2 cellular contexts compared by ENCODE assay signal in the genomic region with DNA sequence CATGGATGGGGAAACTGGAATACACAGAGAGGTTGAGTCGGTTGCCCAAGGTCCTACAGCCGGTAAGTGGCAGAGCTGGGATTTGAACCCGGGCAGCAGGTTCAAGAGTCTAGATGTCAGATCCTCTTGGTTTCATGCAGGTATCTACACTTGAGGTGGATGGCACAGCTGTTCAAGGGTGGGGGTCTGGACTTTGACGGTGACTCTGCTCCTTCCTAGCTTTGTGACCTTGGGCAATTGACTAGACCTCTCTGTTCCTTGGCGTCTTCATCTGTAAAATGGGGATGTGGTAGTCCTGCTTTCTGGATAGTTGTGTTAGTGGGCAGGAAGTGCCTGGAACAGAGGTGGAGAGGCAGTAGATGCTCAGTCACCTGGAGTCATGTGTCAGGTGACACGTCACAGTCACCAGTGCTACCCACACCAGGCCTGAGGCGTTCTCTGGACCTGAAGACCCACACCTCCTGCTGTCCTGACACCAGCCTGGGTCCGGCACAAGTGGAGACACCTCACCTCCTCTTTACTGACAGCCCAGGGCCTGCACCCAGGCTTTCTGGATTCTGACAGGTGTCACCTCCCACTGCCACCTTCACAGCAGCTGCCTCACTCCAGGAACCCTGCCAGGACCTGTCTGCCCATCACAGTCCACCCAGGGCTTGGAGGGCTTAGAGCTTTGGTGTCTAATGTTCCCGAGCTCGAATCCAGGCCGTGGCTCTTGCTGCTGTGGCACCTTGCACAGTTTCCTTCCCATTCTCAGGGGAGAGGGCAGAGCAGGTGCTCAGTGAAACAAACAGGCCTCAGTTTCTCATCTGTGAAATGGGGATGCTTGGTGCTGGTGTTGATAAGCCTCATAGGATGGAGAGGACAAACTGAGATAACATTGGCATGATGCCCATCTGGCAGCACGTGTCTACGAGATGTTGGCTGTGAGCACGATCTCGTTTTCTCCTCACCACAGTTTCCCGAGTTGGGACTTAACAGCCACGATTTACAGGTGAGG.
A peak's percentile ranks its signal among the peaks of the same experiment; 100 is the strongest.
TF ChIP-seq lines count a peak whose summit lies in the region.

No MANE protein-coding gene starts in this region.

TF ChIP-seq in HEK293, 187 proteins besides CTCF, POLR2A, EP300 and RAD21 (continued from another document):
- TF ChIP-seq, protein P1, sequence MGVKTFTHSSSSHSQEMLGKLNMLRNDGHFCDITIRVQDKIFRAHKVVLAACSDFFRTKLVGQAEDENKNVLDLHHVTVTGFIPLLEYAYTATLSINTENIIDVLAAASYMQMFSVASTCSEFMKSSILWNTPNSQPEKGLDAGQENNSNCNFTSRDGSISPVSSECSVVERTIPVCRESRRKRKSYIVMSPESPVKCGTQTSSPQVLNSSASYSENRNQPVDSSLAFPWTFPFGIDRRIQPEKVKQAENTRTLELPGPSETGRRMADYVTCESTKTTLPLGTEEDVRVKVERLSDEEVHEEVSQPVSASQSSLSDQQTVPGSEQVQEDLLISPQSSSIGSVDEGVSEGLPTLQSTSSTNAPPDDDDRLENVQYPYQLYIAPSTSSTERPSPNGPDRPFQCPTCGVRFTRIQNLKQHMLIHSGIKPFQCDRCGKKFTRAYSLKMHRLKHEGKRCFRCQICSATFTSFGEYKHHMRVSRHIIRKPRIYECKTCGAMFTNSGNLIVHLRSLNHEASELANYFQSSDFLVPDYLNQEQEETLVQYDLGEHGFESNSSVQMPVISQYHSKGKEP (tag by site-specific recombination; IDR thresholded peaks at IDR 0.05), result no peak
- TF ChIP-seq ZNF664 (tag by site-specific recombination; IDR thresholded peaks at IDR 0.05), result 0 out of 2 replicates have a peak, but pooled peaks have one; percentile 43

TF ChIP-seq in K562, 482 proteins besides CTCF, POLR2A, EP300 and RAD21 (continued from another document and continues in another):
- TF ChIP-seq, protein P2, sequence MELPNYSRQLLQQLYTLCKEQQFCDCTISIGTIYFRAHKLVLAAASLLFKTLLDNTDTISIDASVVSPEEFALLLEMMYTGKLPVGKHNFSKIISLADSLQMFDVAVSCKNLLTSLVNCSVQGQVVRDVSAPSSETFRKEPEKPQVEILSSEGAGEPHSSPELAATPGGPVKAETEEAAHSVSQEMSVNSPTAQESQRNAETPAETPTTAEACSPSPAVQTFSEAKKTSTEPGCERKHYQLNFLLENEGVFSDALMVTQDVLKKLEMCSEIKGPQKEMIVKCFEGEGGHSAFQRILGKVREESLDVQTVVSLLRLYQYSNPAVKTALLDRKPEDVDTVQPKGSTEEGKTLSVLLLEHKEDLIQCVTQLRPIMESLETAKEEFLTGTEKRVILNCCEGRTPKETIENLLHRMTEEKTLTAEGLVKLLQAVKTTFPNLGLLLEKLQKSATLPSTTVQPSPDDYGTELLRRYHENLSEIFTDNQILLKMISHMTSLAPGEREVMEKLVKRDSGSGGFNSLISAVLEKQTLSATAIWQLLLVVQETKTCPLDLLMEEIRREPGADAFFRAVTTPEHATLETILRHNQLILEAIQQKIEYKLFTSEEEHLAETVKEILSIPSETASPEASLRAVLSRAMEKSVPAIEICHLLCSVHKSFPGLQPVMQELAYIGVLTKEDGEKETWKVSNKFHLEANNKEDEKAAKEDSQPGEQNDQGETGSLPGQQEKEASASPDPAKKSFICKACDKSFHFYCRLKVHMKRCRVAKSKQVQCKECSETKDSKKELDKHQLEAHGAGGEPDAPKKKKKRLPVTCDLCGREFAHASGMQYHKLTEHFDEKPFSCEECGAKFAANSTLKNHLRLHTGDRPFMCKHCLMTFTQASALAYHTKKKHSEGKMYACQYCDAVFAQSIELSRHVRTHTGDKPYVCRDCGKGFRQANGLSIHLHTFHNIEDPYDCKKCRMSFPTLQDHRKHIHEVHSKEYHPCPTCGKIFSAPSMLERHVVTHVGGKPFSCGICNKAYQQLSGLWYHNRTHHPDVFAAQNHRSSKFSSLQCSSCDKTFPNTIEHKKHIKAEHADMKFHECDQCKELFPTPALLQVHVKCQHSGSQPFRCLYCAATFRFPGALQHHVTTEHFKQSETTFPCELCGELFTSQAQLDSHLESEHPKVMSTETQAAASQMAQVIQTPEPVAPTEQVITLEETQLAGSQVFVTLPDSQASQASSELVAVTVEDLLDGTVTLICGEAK (IDR thresholded peaks at IDR 0.05), result no peak
- TF ChIP-seq, protein P2 (CRISPR knock-in tag; IDR thresholded peaks at IDR 0.05), result no peak
- peak; percentile 70 for TF ChIP-seq RBM25 (IDR thresholded peaks at IDR 0.05; ENCODE audit: low read depth, low read length, severe bottlenecking)
- TF ChIP-seq, protein P3, sequence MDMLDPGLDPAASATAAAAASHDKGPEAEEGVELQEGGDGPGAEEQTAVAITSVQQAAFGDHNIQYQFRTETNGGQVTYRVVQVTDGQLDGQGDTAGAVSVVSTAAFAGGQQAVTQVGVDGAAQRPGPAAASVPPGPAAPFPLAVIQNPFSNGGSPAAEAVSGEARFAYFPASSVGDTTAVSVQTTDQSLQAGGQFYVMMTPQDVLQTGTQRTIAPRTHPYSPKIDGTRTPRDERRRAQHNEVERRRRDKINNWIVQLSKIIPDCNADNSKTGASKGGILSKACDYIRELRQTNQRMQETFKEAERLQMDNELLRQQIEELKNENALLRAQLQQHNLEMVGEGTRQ (CRISPR knock-in tag; IDR thresholded peaks at IDR 0.05), result 0 out of 2 replicates have a peak, but pooled peaks have one; percentile 10
- TF ChIP-seq, protein P4, sequence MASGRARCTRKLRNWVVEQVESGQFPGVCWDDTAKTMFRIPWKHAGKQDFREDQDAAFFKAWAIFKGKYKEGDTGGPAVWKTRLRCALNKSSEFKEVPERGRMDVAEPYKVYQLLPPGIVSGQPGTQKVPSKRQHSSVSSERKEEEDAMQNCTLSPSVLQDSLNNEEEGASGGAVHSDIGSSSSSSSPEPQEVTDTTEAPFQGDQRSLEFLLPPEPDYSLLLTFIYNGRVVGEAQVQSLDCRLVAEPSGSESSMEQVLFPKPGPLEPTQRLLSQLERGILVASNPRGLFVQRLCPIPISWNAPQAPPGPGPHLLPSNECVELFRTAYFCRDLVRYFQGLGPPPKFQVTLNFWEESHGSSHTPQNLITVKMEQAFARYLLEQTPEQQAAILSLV (tag; IDR thresholded peaks at IDR 0.05), result no peak
- TF ChIP-seq, protein P5, sequence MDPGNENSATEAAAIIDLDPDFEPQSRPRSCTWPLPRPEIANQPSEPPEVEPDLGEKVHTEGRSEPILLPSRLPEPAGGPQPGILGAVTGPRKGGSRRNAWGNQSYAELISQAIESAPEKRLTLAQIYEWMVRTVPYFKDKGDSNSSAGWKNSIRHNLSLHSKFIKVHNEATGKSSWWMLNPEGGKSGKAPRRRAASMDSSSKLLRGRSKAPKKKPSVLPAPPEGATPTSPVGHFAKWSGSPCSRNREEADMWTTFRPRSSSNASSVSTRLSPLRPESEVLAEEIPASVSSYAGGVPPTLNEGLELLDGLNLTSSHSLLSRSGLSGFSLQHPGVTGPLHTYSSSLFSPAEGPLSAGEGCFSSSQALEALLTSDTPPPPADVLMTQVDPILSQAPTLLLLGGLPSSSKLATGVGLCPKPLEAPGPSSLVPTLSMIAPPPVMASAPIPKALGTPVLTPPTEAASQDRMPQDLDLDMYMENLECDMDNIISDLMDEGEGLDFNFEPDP (CRISPR knock-in tag; IDR thresholded peaks at IDR 0.05), result no peak
- 0 out of 2 replicates have a peak, but pooled peaks have one; percentile 17 for TF ChIP-seq SMARCA5 (IDR thresholded peaks at IDR 0.05)
- no peak for TF ChIP-seq RFX1 (IDR thresholded peaks at IDR 0.05)
- TF ChIP-seq, protein P6, sequence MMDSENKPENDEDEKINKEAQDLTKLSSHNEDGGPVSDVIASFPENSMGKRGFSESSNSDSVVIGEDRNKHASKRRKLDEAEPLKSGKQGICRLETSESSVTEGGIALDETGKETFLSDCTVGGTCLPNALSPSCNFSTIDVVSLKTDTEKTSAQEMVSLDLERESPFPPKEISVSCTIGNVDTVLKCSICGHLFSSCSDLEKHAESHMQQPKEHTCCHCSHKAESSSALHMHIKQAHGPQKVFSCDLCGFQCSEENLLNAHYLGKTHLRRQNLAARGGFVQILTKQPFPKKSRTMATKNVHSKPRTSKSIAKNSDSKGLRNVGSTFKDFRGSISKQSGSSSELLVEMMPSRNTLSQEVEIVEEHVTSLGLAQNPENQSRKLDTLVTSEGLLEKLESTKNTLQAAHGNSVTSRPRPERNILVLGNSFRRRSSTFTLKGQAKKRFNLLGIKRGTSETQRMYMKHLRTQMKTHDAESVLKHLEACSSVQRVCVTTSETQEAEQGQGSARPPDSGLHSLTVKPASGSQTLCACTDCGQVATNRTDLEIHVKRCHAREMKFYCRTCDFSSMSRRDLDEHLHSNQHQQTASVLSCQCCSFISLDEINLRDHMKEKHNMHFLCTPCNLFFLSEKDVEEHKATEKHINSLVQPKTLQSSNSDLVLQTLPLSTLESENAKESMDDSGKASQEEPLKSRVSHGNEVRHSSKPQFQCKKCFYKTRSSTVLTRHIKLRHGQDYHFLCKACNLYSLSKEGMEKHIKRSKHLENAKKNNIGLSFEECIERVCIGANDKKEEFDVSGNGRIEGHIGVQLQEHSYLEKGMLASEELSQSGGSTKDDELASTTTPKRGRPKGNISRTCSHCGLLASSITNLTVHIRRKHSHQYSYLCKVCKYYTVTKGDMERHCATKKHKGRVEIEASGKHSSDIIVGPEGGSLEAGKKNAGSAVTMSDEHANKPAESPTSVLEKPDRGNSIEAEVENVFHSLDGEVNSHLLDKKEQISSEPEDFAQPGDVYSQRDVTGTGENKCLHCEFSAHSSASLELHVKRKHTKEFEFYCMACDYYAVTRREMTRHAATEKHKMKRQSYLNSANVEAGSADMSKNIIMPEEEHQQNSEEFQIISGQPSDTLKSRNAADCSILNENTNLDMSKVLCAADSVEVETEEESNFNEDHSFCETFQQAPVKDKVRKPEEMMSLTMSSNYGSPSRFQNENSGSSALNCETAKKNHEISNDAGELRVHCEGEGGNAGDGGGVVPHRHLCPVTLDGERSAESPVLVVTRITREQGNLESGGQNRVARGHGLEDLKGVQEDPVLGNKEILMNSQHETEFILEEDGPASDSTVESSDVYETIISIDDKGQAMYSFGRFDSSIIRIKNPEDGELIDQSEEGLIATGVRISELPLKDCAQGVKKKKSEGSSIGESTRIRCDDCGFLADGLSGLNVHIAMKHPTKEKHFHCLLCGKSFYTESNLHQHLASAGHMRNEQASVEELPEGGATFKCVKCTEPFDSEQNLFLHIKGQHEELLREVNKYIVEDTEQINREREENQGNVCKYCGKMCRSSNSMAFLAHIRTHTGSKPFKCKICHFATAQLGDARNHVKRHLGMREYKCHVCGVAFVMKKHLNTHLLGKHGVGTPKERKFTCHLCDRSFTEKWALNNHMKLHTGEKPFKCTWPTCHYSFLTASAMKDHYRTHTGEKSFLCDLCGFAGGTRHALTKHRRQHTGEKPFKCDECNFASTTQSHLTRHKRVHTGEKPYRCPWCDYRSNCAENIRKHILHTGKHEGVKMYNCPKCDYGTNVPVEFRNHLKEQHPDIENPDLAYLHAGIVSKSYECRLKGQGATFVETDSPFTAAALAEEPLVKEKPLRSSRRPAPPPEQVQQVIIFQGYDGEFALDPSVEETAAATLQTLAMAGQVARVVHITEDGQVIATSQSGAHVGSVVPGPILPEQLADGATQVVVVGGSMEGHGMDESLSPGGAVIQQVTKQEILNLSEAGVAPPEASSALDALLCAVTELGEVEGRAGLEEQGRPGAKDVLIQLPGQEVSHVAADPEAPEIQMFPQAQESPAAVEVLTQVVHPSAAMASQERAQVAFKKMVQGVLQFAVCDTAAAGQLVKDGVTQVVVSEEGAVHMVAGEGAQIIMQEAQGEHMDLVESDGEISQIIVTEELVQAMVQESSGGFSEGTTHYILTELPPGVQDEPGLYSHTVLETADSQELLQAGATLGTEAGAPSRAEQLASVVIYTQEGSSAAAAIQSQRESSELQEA (IDR thresholded peaks at IDR 0.05; ENCODE audit: low read depth), result no peak
- TF ChIP-seq DDX20 (tag; IDR thresholded peaks at IDR 0.05; ENCODE audit: low read depth), result no peak
- no peak for TF ChIP-seq ZNF316 (IDR thresholded peaks at IDR 0.05)
- TF ChIP-seq, protein P7, sequence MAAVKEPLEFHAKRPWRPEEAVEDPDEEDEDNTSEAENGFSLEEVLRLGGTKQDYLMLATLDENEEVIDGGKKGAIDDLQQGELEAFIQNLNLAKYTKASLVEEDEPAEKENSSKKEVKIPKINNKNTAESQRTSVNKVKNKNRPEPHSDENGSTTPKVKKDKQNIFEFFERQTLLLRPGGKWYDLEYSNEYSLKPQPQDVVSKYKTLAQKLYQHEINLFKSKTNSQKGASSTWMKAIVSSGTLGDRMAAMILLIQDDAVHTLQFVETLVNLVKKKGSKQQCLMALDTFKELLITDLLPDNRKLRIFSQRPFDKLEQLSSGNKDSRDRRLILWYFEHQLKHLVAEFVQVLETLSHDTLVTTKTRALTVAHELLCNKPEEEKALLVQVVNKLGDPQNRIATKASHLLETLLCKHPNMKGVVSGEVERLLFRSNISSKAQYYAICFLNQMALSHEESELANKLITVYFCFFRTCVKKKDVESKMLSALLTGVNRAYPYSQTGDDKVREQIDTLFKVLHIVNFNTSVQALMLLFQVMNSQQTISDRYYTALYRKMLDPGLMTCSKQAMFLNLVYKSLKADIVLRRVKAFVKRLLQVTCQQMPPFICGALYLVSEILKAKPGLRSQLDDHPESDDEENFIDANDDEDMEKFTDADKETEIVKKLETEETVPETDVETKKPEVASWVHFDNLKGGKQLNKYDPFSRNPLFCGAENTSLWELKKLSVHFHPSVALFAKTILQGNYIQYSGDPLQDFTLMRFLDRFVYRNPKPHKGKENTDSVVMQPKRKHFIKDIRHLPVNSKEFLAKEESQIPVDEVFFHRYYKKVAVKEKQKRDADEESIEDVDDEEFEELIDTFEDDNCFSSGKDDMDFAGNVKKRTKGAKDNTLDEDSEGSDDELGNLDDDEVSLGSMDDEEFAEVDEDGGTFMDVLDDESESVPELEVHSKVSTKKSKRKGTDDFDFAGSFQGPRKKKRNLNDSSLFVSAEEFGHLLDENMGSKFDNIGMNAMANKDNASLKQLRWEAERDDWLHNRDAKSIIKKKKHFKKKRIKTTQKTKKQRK (IDR thresholded peaks at IDR 0.05; ENCODE audit: borderline replicate concordance, low read depth, low read length), result no peak
- peak; percentile 49 for TF ChIP-seq ZFP36 (IDR thresholded peaks at IDR 0.05; ENCODE audit: low read depth, low read length, partially characterized antibody)
- peak; percentile 65 for TF ChIP-seq BRD9 (IDR thresholded peaks at IDR 0.05; ENCODE audit: low read depth, partially characterized antibody)
